Comparison of ENCODE assay signal across 30 cellular contexts in genomic region chr10:77411805-77412204, GRCh38.
"Had no signal": no experiment of that assay in that cellular context is flagged by ENCODE, and none has a peak within 500 bp of the region (broad histone marks: within the 10 kb centered on the region; RNA-seq: fewer than 3 reads in every experiment).

No MANE protein-coding gene starts in this region.

- H3K9me3 Mint-ChIP-seq: activated naive CD4-positive, alpha-beta T cell treated with anti-CD3 and anti-CD28 coated beads, Interleukin-2, amount 50 U/mL, for 72 hours; activated naive CD8-positive, alpha-beta T cell treated with anti-CD3 and anti-CD28 coated beads, Interleukin-2, amount 50 U/mL, for 24 hours; activated T-helper 1 cell treated with anti-CD3 and anti-CD28 coated beads, Interleukin-12 subunit alpha, Interleukin-12 subunit beta, Interleukin-2, Interleukin-4 antibody, amounts not matched to agents 30 ng/mL and 10 ng/mL and 1 ng/mL, durations not matched to agents 14 hours and 24 hours and 36 hours; T-helper 1 cell treated with Interleukin-12 subunit alpha and Interleukin-12 subunit beta and Interleukin-4 antibody, amounts not matched to agents 30 μg/mL and 1 μg/mL, for 36 hours had no signal

- DNase-seq: activated CD4-positive, alpha-beta T cell treated with anti-CD3 and anti-CD28 coated beads for 48 hours; activated CD4-positive, alpha-beta T cell treated with anti-CD3 and anti-CD28 coated beads, Interleukin-2, amount 50 U/mL, for 4 hours; activated CD4-positive, CD25-positive, alpha-beta regulatory T cell treated with anti-CD3 and anti-CD28 coated beads, Interleukin-2, amount 50 U/mL, for 72 hours; activated CD8-positive, alpha-beta memory T cell treated with anti-CD3 and anti-CD28 coated beads, Interleukin-2, amount 50 U/mL, for 48 hours; activated CD8-positive, alpha-beta T cell treated with anti-CD3 and anti-CD28 coated beads, Interleukin-2, amount 10 ng/mL, durations not matched to agents 7 days and 5 days; activated effector memory CD4-positive, alpha-beta T cell treated with Interleukin-2 at 50 U/mL for 16 hours; activated naive CD4-positive, alpha-beta T cell treated with Interleukin-2 at 50 U/mL for 16 hours; activated naive CD8-positive, alpha-beta T cell treated with anti-CD3 and anti-CD28 coated beads, Interleukin-2, amount 50 U/mL, for 24 hours; activated T-cell treated with anti-CD3 and anti-CD28 coated beads, Interleukin-2, amount 50 U/mL, for 1 hour; amniotic stem cell; brain microvascular endothelial cell; Karpas-422; MM.1S; NCI-H146; NCI-H187 treated with DMSO at 0.1 percent for 48 hours; NCI-H2081 treated with DMSO at 0.1 percent for 48 hours; NCI-H2171 treated with DMSO at 0.1 percent for 48 hours; NCI-H226; NCI-H526 treated with DMSO at 0.1 percent for 48 hours; NCI-H82; Peyer's patch; SHP77 had no signal

- H3K36me3 Mint-ChIP-seq: activated naive CD4-positive, alpha-beta T cell treated with anti-CD3 and anti-CD28 coated beads, Interleukin-2, amount 50 U/mL, for 72 hours had no signal

- H3K36me3 ChIP-seq: brain microvascular endothelial cell, cardiac muscle cell, Peyer's patch, SJSA1 had no signal

- H3K27ac ChIP-seq: brain microvascular endothelial cell, cardiac muscle cell, Peyer's patch, RWPE1 had no signal

- H3K4me3 ChIP-seq: cardiac muscle cell, K562, Peyer's patch, SJSA1 had no signal

- H3K4me3 Mint-ChIP-seq: activated CD8-positive, alpha-beta T cell treated with anti-CD3 and anti-CD28 coated beads, Interleukin-2, amount 10 ng/mL, durations not matched to agents 7 days and 5 days; activated naive CD8-positive, alpha-beta T cell treated with anti-CD3 and anti-CD28 coated beads, Interleukin-2, amount 50 U/mL, for 24 hours; activated T-helper 1 cell treated with anti-CD3 and anti-CD28 coated beads, Interleukin-12 subunit alpha, Interleukin-12 subunit beta, Interleukin-2, Interleukin-4 antibody, amounts not matched to agents 30 ng/mL and 10 ng/mL and 1 ng/mL, durations not matched to agents 14 hours and 24 hours and 36 hours; T-helper 1 cell treated with Interleukin-12 subunit alpha and Interleukin-12 subunit beta and Interleukin-4 antibody, amounts not matched to agents 30 μg/mL and 1 μg/mL, for 36 hours had no signal

- H3K27me3 ChIP-seq: brain microvascular endothelial cell, Peyer's patch, SJSA1 had no signal

- H3K27ac Mint-ChIP-seq: activated CD8-positive, alpha-beta T cell treated with anti-CD3 and anti-CD28 coated beads, Interleukin-2, amount 10 ng/mL, durations not matched to agents 7 days and 5 days; activated naive CD8-positive, alpha-beta T cell treated with anti-CD3 and anti-CD28 coated beads, Interleukin-2, amount 50 U/mL, for 24 hours; activated T-helper 1 cell treated with anti-CD3 and anti-CD28 coated beads, Interleukin-12 subunit alpha, Interleukin-12 subunit beta, Interleukin-2, Interleukin-4 antibody, amounts not matched to agents 30 ng/mL and 10 ng/mL and 1 ng/mL, durations not matched to agents 14 hours and 24 hours and 36 hours; T-helper 1 cell treated with Interleukin-12 subunit alpha and Interleukin-12 subunit beta and Interleukin-4 antibody, amounts not matched to agents 30 μg/mL and 1 μg/mL, for 36 hours had no signal

- H3K9me3 ChIP-seq: Peyer's patch, SJSA1 had no signal

- H3K4me1 Mint-ChIP-seq: activated naive CD8-positive, alpha-beta T cell treated with anti-CD3 and anti-CD28 coated beads, Interleukin-2, amount 50 U/mL, for 24 hours had no signal

- H3K27me3 Mint-ChIP-seq: activated naive CD8-positive, alpha-beta T cell treated with anti-CD3 and anti-CD28 coated beads, Interleukin-2, amount 50 U/mL, for 24 hours had no signal

- ATAC-seq: activated CD8-positive, alpha-beta T cell treated with anti-CD3 and anti-CD28 coated beads, Interleukin-2, amount 10 ng/mL, durations not matched to agents 7 days and 5 days; activated naive CD4-positive, alpha-beta T cell treated with anti-CD3 and anti-CD28 coated beads, Interleukin-2, amount 50 U/mL, for 72 hours; activated naive CD8-positive, alpha-beta T cell treated with anti-CD3 and anti-CD28 coated beads, Interleukin-2, amount 50 U/mL, for 24 hours; K562; SK-N-SH treated with all-trans-retinoic acid at 6 μM for 48 hours had no signal
